ENCODE assay signal across 8 cellular contexts in genomic region chr13:25286308-25286968, GRCh38. TPM values are rescaled to one million over a fixed set of nuclear protein-coding genes. Genes with fewer than 3 reads are reported as not detected.
DNase-seq lines count a peak whose midpoint lies in the region; ATAC-seq and TF ChIP-seq lines count a peak whose summit lies in the region.

No MANE protein-coding gene starts in this region.

- peak overlapping the region; percentile 96 for H2AFZ ChIP-seq in PC-3 (ENCODE audit: low read length)

- TSS peak; percentile 69 for BruUV-seq in PC-3 (replicated peaks; lab: Mats Ljungman, UMichigan)

- CTCF ChIA-PET in PC-3 (lab: Charles Lee), result no interaction called here

- peaks cover 53% of the 10 kb centered on the region for H3K79me2 ChIP-seq in PC-3 (ENCODE audit: low read length)

- ATAC-seq in HG03064 (IDR thresholded peaks at IDR 0.05; ENCODE audit: low read depth, unreplicated experiment) (peak; percentile 19), PC-3 (peak; percentile 53), GM19463 (IDR thresholded peaks at IDR 0.05; ENCODE audit: unreplicated experiment) (no peak)

- H3K27ac ChIP-seq in 22Rv1, result peak overlapping the region; percentile 75
- peak overlapping the region; percentile 35 for H3K27ac ChIP-seq in PC-3 (ENCODE audit: low read length)
- H3K27ac ChIP-seq in angular gyrus (ENCODE audit: low read depth, low read length), result peak overlapping the region; percentile 35
- H3K27ac ChIP-seq in left ventricle myocardium inferior (replicated peaks), result peak overlapping the region; percentile 91

- H3K27me3 ChIP-seq in PC-3 (ENCODE audit: low read length), result no peaks in the 10 kb centered on the region
- H3K27me3 ChIP-seq in left ventricle myocardium inferior (ENCODE audit: low read depth), result no peaks in the 10 kb centered on the region

- peak overlapping the region; percentile 95 for H3K4me3 ChIP-seq in GM08714 (ENCODE audit: low read length)
- peak overlapping the region; percentile 94 for H3K4me3 ChIP-seq in PC-3 (ENCODE audit: low read length)
- peak overlapping the region; percentile 97 for H3K4me3 ChIP-seq in left ventricle myocardium inferior

- H3K4me1 ChIP-seq in PC-3 (ENCODE audit: insufficient read depth, low read length) (peaks cover 9% of the 10 kb centered on the region), left ventricle myocardium inferior (peaks cover 43% of the 10 kb centered on the region)

- intact Hi-C loops in PC-3 (cut with micrococcal nuclease), result loop anchor here (5.0 kb wide), 1 partner anchor 34 kb away; no protein-coding TSS in a partner anchor
- intact Hi-C loops in left ventricle myocardium inferior (cut with micrococcal nuclease), result no loop called here
- intact Hi-C loops in posterior cingulate gyrus (cut with DNase I), result loop anchor here (2.0 to 5.0 kb wide), 6 partner anchors 14 to 289 kb away; partner anchors contain the start of genes AMER2, ATP8A2 and NUP58

- peak overlapping the region; percentile 83 for H3K9ac ChIP-seq in PC-3 (ENCODE audit: low read length)

- no peaks in the 10 kb centered on the region for H3F3A ChIP-seq in PC-3 (ENCODE audit: low read length, unreplicated experiment)

- POLR2A ChIA-PET in PC-3 (lab: Charles Lee; ENCODE audit: unreplicated experiment), result no interaction called here

- TF ChIP-seq CTCF in 22Rv1 (IDR thresholded peaks at IDR 0.05) (no peak), PC-3 (conservative IDR thresholded peaks at IDR 0.05; ENCODE audit: low read depth, low read length) (no peak), left ventricle myocardium inferior (IDR thresholded peaks at IDR 0.05; ENCODE audit: borderline replicate concordance) (no peak)

- peak; percentile 56 for DNase-seq in PC-3
- no peak for DNase-seq in left ventricle myocardium inferior
- DNase-seq in posterior cingulate gyrus, result peak in 6 of 10 donors; percentile 20 to 72 (median 30)

- no peaks in the 10 kb centered on the region for H3K9me2 ChIP-seq in PC-3 (replicated peaks; ENCODE audit: low read length)

- peak overlapping the region; percentile 79 for H3K4me2 ChIP-seq in PC-3 (ENCODE audit: low read length)

- H3K9me3 ChIP-seq in PC-3 (ENCODE audit: low read length) (no peaks in the 10 kb centered on the region), left ventricle myocardium inferior (replicated peaks) (no peaks in the 10 kb centered on the region)

- H3K36me3 ChIP-seq in PC-3 (ENCODE audit: low read depth, low read length) (no peaks in the 10 kb centered on the region), left ventricle myocardium inferior (no peaks in the 10 kb centered on the region)

- no peaks in the 10 kb centered on the region for H4K20me1 ChIP-seq in PC-3 (ENCODE audit: low read length)

RNA-seq across cellular contexts. Expression of gene MTMR6, which starts 0.8 kb away (rescaled TPM):
- total RNA-seq in PC-3 (2014; rRNA removed) (10.5 and 11.6 TPM in 2 replicates), left ventricle myocardium inferior (17.4 TPM)

RNA-seq across cellular contexts. Expression of gene NUP58, which starts 15.0 kb away (rescaled TPM):
- total RNA-seq in PC-3 (2014; rRNA removed) (46.1 and 63.8 TPM in 2 replicates), left ventricle myocardium inferior (22.8 TPM)

Comparison
In these comparisons a context has a peak if more than half of its experiments do, and no peak if none do; other contexts are left out.
1. H3K27ac ChIP-seq: peak in every context shown above with its lines; median percentile 91 in left ventricle myocardium inferior; 75 in 22Rv1; 35 in PC-3; 35 in angular gyrus.